16 cellular contexts compared by ENCODE assay signal in genomic region chr3:142152349-142152748, GRCh38. TPM values are rescaled to one million over a fixed set of nuclear protein-coding genes. Genes with fewer than 3 reads are reported as not detected.
DNase-seq lines count a peak whose midpoint lies in the region; ATAC-seq, FAIRE-seq and TF ChIP-seq lines count a peak whose summit lies in the region.
"Had no signal": no experiment of that assay in that cellular context is flagged by ENCODE, and none has a peak within 500 bp of the region (broad histone marks: within the 10 kb centered on the region; RNA-seq: fewer than 3 reads in every experiment).

No MANE protein-coding gene starts in this region.

- no peak for TF ChIP-seq EP300 in GM12878 (IDR thresholded peaks at IDR 0.05; ENCODE audit: borderline replicate concordance in 1 of 2, control insufficient read depth in 1 of 2, low read depth in 2 of 2, low read length in 2 of 2)

- H3K27me3 ChIP-seq in GM12878 (replicated peaks in 1 of 2; ENCODE audit: control insufficient read depth in 2 of 2, insufficient read depth in 2 of 2, low read length in 1 of 2) (no peaks in the 10 kb centered on the region), kidney epithelial cell (ENCODE audit: control insufficient read depth, insufficient read depth, low read length) (no peaks in the 10 kb centered on the region), colonic mucosa (no peaks in the 10 kb centered on the region), Peyer's patch (no peaks in the 10 kb centered on the region)
- H3K27me3 ChIP-seq: esophagus muscularis mucosa had no signal

- no peak for TF ChIP-seq POLR2A in GM12878 (IDR thresholded peaks at IDR 0.05; ENCODE audit: low read depth, low read length)
- no peak for TF ChIP-seq POLR2A in Peyer's patch (IDR thresholded peaks at IDR 0.05)

- peak in 2 of 3 experiments; percentile 24 to 40; a peak in 3 of 6 replicates for TF ChIP-seq CTCF in GM12878 (IDR thresholded peaks at IDR 0.05 in 2 of 3, conservative IDR thresholded peaks at IDR 0.05 in 1 of 3; ENCODE audit: control insufficient read depth in 2 of 3, extremely low read depth in 1 of 3, insufficient read depth in 1 of 3, low read depth in 3 of 3, low read length in 3 of 3)
- TF ChIP-seq CTCF in kidney epithelial cell (IDR thresholded peaks at IDR 0.05; ENCODE audit: insufficient read depth, low read length, poor library complexity, severe bottlenecking) = peak; percentile 43
- TF ChIP-seq CTCF in colonic mucosa (IDR thresholded peaks at IDR 0.05) = no peak
- no peak for TF ChIP-seq CTCF in Peyer's patch (IDR thresholded peaks at IDR 0.05)

- H3K27ac ChIP-seq in GM12878 (ENCODE audit: control insufficient read depth, insufficient read depth) (no peak overlapping the region), colonic mucosa (no peak overlapping the region), Peyer's patch (no peak overlapping the region)
- H3K27ac ChIP-seq: esophagus muscularis mucosa had no signal

- H3K79me2 ChIP-seq in GM12878 (ENCODE audit: control insufficient read depth, insufficient read depth, low read length) = no peaks in the 10 kb centered on the region

- H3K36me3 ChIP-seq in GM12878 (ENCODE audit: control insufficient read depth in 2 of 2, insufficient read depth in 2 of 2, low read length in 1 of 2) (no peaks in the 10 kb centered on the region), kidney epithelial cell (ENCODE audit: control insufficient read depth, insufficient read depth, low read length) (no peaks in the 10 kb centered on the region), colonic mucosa (no peaks in the 10 kb centered on the region), Peyer's patch (no peaks in the 10 kb centered on the region)
- H3K36me3 ChIP-seq: esophagus muscularis mucosa had no signal

- no TSS peak for BruUV-seq in GM12878 (replicated peaks; lab: Mats Ljungman, UMichigan)

- FAIRE-seq in GM12878 (lab: Jason Lieb, UNC) = no peak
- FAIRE-seq: A204.1, astrocyte, TTC549 had no signal

- ATAC-seq in GM12878 (no peak), HG02970 (IDR thresholded peaks at IDR 0.05; ENCODE audit: low FRiP score, unreplicated experiment) (no peak)

- WGBS in GM12878 (ENCODE audit: insufficient coverage, insufficient replicate concordance, low lambda C conversion rate, missing lambda C conversion rate) = 33% methylated on average over 3 of the region's 3 CpGs

- in situ Hi-C loops in GM12878 (cut with MboI) = no loop called here

- no peak overlapping the region for H3K9ac ChIP-seq in GM12878 (ENCODE audit: control insufficient read depth, insufficient read depth, low read length)
- H3K9ac ChIP-seq in colonic mucosa (ENCODE audit: low read depth in 2 of 2, low read length in 2 of 2) = no peak overlapping the region

- no peak for TF ChIP-seq RAD21 in GM12878 (IDR thresholded peaks at IDR 0.05; ENCODE audit: insufficient read depth, low read depth, low read length)

- H3K4me1 ChIP-seq in GM12878 (ENCODE audit: control insufficient read depth, insufficient read depth, low read length) (peaks cover 3% of the 10 kb centered on the region; the same call in 1 of the 2 replicates), colonic mucosa (no peaks in the 10 kb centered on the region), Peyer's patch (peaks cover 0 to 10% (median 3%) of the 10 kb centered on the region in 4 donors)

- POLR2A ChIA-PET in GM12878 (lab: Charles Lee) = no interaction called here

- SMC1A ChIA-PET in GM12878 (lab: Charles Lee; ENCODE audit: uncharacterized antibody, unreplicated experiment) = no interaction called here

- H3K9me3 ChIP-seq in GM12878 (replicated peaks; ENCODE audit: control insufficient read depth, insufficient read depth, low read length) (no peaks in the 10 kb centered on the region), colonic mucosa (no peaks in the 10 kb centered on the region), Peyer's patch (no peaks in the 10 kb centered on the region)
- H3K9me3 ChIP-seq: esophagus muscularis mucosa had no signal

- no peak overlapping the region for H2AFZ ChIP-seq in GM12878 (ENCODE audit: control insufficient read depth, low read depth, low read length)

- peak; percentile 28 for DNase-seq in NCI-H146 (lab: John Stamatoyannopoulos, UW)
- DNase-seq in NCI-H146 treated with DMSO at 0.1 percent for 48 hours (lab: John Stamatoyannopoulos, UW; ENCODE audit: unreplicated experiment) = no peak
- DNase-seq in HT-29 (ENCODE audit: low spot score) = peak; percentile 26
- DNase-seq in GM12878 (ENCODE audit: low read depth, low spot score) = no peak
- no peak for DNase-seq in kidney epithelial cell (ENCODE audit: low read depth)
- no peak for DNase-seq in colonic mucosa
- no peak for DNase-seq in Peyer's patch
- DNase-seq: activated T-cell treated with anti-CD3 and anti-CD28 coated beads, Interleukin-2, amount 50 U/mL, for 1 hour; GDM1; kidney glomerular epithelial cell; MM.1S had no signal

- CTCF ChIA-PET in GM12878 (lab: Yijun Ruan, JAX) = interaction anchor here (0.8 kb wide), 1 partner anchor 130 kb away, joined by 3 read pairs; no protein-coding TSS in a partner anchor

- H4K20me1 ChIP-seq in GM12878 (ENCODE audit: control insufficient read depth, insufficient read depth) = no peaks in the 10 kb centered on the region

- intact Hi-C loops in GM12878 (cut with micrococcal nuclease; ENCODE audit: unreplicated experiment) (no loop called here), colonic mucosa (cut with DNase I) (loop anchor here (10.0 kb wide), 1 partner anchor 188 kb away; no protein-coding TSS in a partner anchor)

- RAD21 ChIA-PET in GM12878 (lab: Charles Lee; ENCODE audit: unreplicated experiment) = interaction anchor here (0.8 kb wide), 1 partner anchor 130 kb away, joined by 3 read pairs; no protein-coding TSS in a partner anchor

- no peak overlapping the region for H3K4me2 ChIP-seq in GM12878 (ENCODE audit: control insufficient read depth, insufficient read depth)

- H3K4me3 ChIP-seq in GM12878 (no peak overlapping the region), kidney epithelial cell (ENCODE audit: low read depth, low read length) (no peak overlapping the region), colonic mucosa (no peak overlapping the region), Peyer's patch (no peak overlapping the region)
- H3K4me3 ChIP-seq: esophagus muscularis mucosa had no signal

TF ChIP-seq in GM12878, 131 proteins besides CTCF, POLR2A, EP300 and RAD21 (continues in another document):
- TF ChIP-seq KDM1A (IDR thresholded peaks at IDR 0.05; ENCODE audit: borderline replicate concordance) (no peak), SMARCA5 (IDR thresholded peaks at IDR 0.05) (no peak), YBX1 (IDR thresholded peaks at IDR 0.05) (no peak), GABPA (IDR thresholded peaks at IDR 0.05; ENCODE audit: low read depth) (no peak), CREM (IDR thresholded peaks at IDR 0.05; ENCODE audit: low read depth) (no peak), ZNF24 (IDR thresholded peaks at IDR 0.05) (no peak), HDAC6 (IDR thresholded peaks at IDR 0.05; ENCODE audit: unreplicated experiment) (no peak), ZBTB11 (CRISPR knock-in tag; IDR thresholded peaks at IDR 0.05) (no peak)

RNA-seq across cellular contexts. Expression of gene TFDP2, which starts 3.0 kb away (rescaled TPM):
- total RNA-seq in HT-29 (2014; rRNA removed; shearing (Covaris generic)) = 25.6 and 29.4 TPM in 2 replicates
- total RNA-seq in GM12878 (2013; cell fraction: nucleolus; rRNA removed) = 150 and 300 TPM in 2 replicates
- total RNA-seq in GM12878 (2014; rRNA removed) (51.3 and 52.5 TPM in 2 replicates), GM12878 (2014; rRNA removed; fragmentation: Illumina TruSeq; extraction: Trizol) (42.4 and 50.0 TPM in 2 replicates), GM12878 (2021) (48.3 and 52.1 TPM in 2 replicates), kidney epithelial cell (48.0 and 121 TPM in 2 replicates), colonic mucosa (10 to 100 TPM; 33.6 to 42.7 TPM), Peyer's patch (10 to 100 TPM; 38.0 to 95.4 (median 65.4) TPM)
- 29.3 TPM for polyA plus RNA-seq in GM12878 (2011; ENCODE audit: low read depth)
- polyA plus RNA-seq in GM12878 (2011; rRNA removed) (100 and 139 TPM in 2 replicates), GM12878 (2014; fragmentation: Illumina TruSeq; extraction: Trizol) (48.2 and 69.9 TPM in 2 replicates), GM12878 (2014; fragmentation: Nextera tagmentation; extraction: Ambion mirVana) (10 to 100 TPM; 46.9 to 51.2 TPM), GM12878 (2014; rRNA removed) (26.4 and 28.3 TPM in 2 replicates), GM12878 (2016; fragmentation: Nextera tagmentation; extraction: Ambion mirVana) (10 to 100 TPM; 68.4 to 71.1 TPM)
- polyA plus RNA-seq in GM12878 (2011; cell fraction: cytosol; rRNA removed) = 29.3 and 38.1 TPM in 2 replicates
- polyA plus RNA-seq in GM12878 (2011; cell fraction: nucleus; rRNA removed) = 43.8 and 44.8 TPM in 2 replicates
- 15.4 and 23.4 TPM in 2 replicates for polyA plus RNA-seq in GM12878 (2012)
- 26.8 and 42.9 TPM in 2 replicates for polyA minus RNA-seq in GM12878 (2011; rRNA and poly(A)+ RNA removed)
- polyA minus RNA-seq in GM12878 (2011; cell fraction: cytosol; rRNA and poly(A)+ RNA removed) = 10.4 and 12.6 TPM in 2 replicates
- 18.3 and 22.2 TPM in 2 replicates for polyA minus RNA-seq in GM12878 (2011; cell fraction: nucleus; rRNA and poly(A)+ RNA removed)

Comparison
In these comparisons a context has a peak if more than half of its experiments do, and no peak if none do; other contexts are left out.
1. DNase-seq: peak in NCI-H146 (single experiment) and HT-29 (single experiment); none in NCI-H146 treated with DMSO at 0.1 percent for 48 hours (single experiment), GM12878 (single experiment), kidney epithelial cell (single experiment), colonic mucosa (single experiment) and Peyer's patch (0 of 3).
2. CTCF ChIP-seq: peak in GM12878 (2 of 3) and kidney epithelial cell (single experiment); none in colonic mucosa (single experiment) and Peyer's patch (0 of 6).